Comparison of ENCODE assay signal across 1 cellular context in genomic region chr1:19877821-19878636, GRCh38.
TF ChIP-seq lines count a peak whose summit lies in the region.

No MANE protein-coding gene starts in this region.

TF ChIP-seq in K562, 482 proteins besides CTCF, POLR2A, EP300 and RAD21 (continued from another document and continues in another):
- TF ChIP-seq ZNF609 (CRISPR knock-in tag; IDR thresholded peaks at IDR 0.05; ENCODE audit: borderline replicate concordance) = no peak
- no peak for TF ChIP-seq ZNF316 (IDR thresholded peaks at IDR 0.05)
- no peak for TF ChIP-seq NCOA4 (IDR thresholded peaks at IDR 0.05; ENCODE audit: partially characterized antibody)
- TF ChIP-seq SRSF3 (IDR thresholded peaks at IDR 0.05; ENCODE audit: insufficient read depth, low read length) = no peak
- no peak for TF ChIP-seq SIN3B (IDR thresholded peaks at IDR 0.05; ENCODE audit: low read depth)
- TF ChIP-seq TEAD4 (IDR thresholded peaks at IDR 0.05; ENCODE audit: low read length) = peak; percentile 66; the same call in 1 of the 2 replicates
- TF ChIP-seq TEAD4 (CRISPR knock-in tag; IDR thresholded peaks at IDR 0.05; ENCODE audit: borderline replicate concordance) = no peak
- no peak for TF ChIP-seq ASH1L (IDR thresholded peaks at IDR 0.05; ENCODE audit: borderline replicate concordance, low read depth, partially characterized antibody)
- TF ChIP-seq ZNF707 (CRISPR knock-in tag; conservative IDR thresholded peaks at IDR 0.05) = no peak
- no peak; a peak in 1 of 4 replicates for TF ChIP-seq KDM4B (IDR thresholded peaks at IDR 0.05; ENCODE audit: borderline replicate concordance in 2 of 2, low read depth in 1 of 2)
- no peak for TF ChIP-seq ZFP36 (IDR thresholded peaks at IDR 0.05; ENCODE audit: low read depth, low read length, partially characterized antibody)
- no peak for TF ChIP-seq NR2C2 (CRISPR knock-in tag; IDR thresholded peaks at IDR 0.05)
- no peak for TF ChIP-seq NR2C2 (tag; IDR thresholded peaks at IDR 0.05)
- TF ChIP-seq ZNF507 (tag; conservative IDR thresholded peaks at IDR 0.05) = no peak
- TF ChIP-seq U2AF1 (optimal IDR thresholded peaks at IDR 0.05; ENCODE audit: low read depth, low read length) = no peak
- no peak for TF ChIP-seq TRIM25 (IDR thresholded peaks at IDR 0.05; ENCODE audit: borderline replicate concordance)
- TF ChIP-seq ZNF280A (IDR thresholded peaks at IDR 0.05; ENCODE audit: low read depth, partially characterized antibody) = no peak
- TF ChIP-seq MNT (conservative IDR thresholded peaks at IDR 0.05) = peak; percentile 53 to 78; a peak in 3 of 4 replicates
- no peak for TF ChIP-seq GABPB2 (CRISPR knock-in tag; conservative IDR thresholded peaks at IDR 0.05)
- no peak for TF ChIP-seq GATAD2A (IDR thresholded peaks at IDR 0.05)
- no peak for TF ChIP-seq HBP1 (CRISPR knock-in tag; IDR thresholded peaks at IDR 0.05)
- peak; percentile 65 for TF ChIP-seq SP1 (CRISPR knock-in tag; IDR thresholded peaks at IDR 0.05)
- TF ChIP-seq HNRNPH1 (optimal IDR thresholded peaks at IDR 0.05; ENCODE audit: low read depth, low read length) = no peak
- TF ChIP-seq STAT5A (IDR thresholded peaks at IDR 0.05; ENCODE audit: borderline replicate concordance, low read length) = no peak; the same call in 1 of the 2 replicates
- TF ChIP-seq ZHX1 (conservative IDR thresholded peaks at IDR 0.05; ENCODE audit: low read length) = no peak
- peak; percentile 73; the same call in 1 of the 2 replicates for TF ChIP-seq THRB (CRISPR knock-in tag; conservative IDR thresholded peaks at IDR 0.05)
- TF ChIP-seq NR4A1 (CRISPR knock-in tag; IDR thresholded peaks at IDR 0.05) = no peak
- TF ChIP-seq NR4A1 (tag; IDR thresholded peaks at IDR 0.05) = 0 out of 2 replicates have a peak, but pooled peaks have one; percentile 81
- TF ChIP-seq MYC (IDR thresholded peaks at IDR 0.05; ENCODE audit: low read depth, low read length) = peak; percentile 97
- TF ChIP-seq MYC (CRISPR knock-in tag; IDR thresholded peaks at IDR 0.05; ENCODE audit: borderline replicate concordance, low read depth) = no peak
- TF ChIP-seq NFE2L1 (tag; IDR thresholded peaks at IDR 0.05; ENCODE audit: borderline replicate concordance, low read depth) = no peak
